ENCODE assay signal across 19 cellular contexts in the genomic region with DNA sequence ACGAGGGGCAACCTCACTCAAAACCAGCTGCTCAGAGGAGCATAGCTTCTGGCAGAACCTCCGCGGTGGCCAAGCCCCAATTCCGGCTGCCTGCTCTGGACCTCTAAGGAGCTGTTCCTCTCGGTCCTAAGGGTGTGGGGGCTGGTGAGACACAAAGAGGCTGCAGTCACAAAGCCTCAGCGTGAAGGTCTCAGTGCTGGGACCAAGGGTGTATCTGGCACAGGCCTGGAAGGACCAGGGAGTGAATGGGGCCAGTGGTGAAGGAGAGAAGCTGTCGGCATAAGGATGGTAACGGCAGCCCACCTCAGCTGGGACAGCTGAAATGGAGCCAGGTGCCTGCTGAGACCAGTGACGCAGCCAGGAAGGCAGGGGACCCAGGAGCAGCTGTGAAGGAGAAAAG. TPM values are rescaled to one million over a fixed set of nuclear protein-coding genes. Genes with fewer than 3 reads are reported as not detected.
DNase-seq lines count a peak whose midpoint lies in the region; ATAC-seq, FAIRE-seq and TF ChIP-seq lines count a peak whose summit lies in the region.
"Had no signal": no experiment of that assay in that cellular context is flagged by ENCODE, and none has a peak within 500 bp of the region (broad histone marks: within the 10 kb centered on the region; RNA-seq: fewer than 3 reads in every experiment).

No MANE protein-coding gene starts in this region.

- no peak overlapping the region; the same call in 1 of the 2 replicates for H3K4me2 ChIP-seq in HepG2 (ENCODE audit: low read depth, low read length)

- peaks cover 8% of the 10 kb centered on the region for H3K4me1 ChIP-seq in HepG2 (ENCODE audit: insufficient read depth, low read length)

- BruUV-seq in HepG2 (replicated peaks; lab: Mats Ljungman, UMichigan): no TSS peak

- no peak overlapping the region for H3K27ac ChIP-seq in HepG2 (ENCODE audit: extremely low read length, insufficient read depth, low read length)
- H3K27ac ChIP-seq: RWPE1 had no signal

- H4K20me1 ChIP-seq in HepG2 (ENCODE audit: insufficient read depth, low read length): no peaks in the 10 kb centered on the region

- in situ Hi-C loops in HepG2 (cut with HindIII; ENCODE audit: extremely low pct_ligation_motif_present, low pct_unique_long_range_greater_than_20kb): no loop called here

- no peaks in the 10 kb centered on the region for H3K79me2 ChIP-seq in HepG2 (ENCODE audit: insufficient read depth, low read length)

- WGBS in HepG2 (ENCODE audit: low lambda C conversion rate): 32% methylated on average over 9 of the region's 9 CpGs

- no peak for FAIRE-seq in HepG2 (lab: Jason Lieb, UNC)
- FAIRE-seq: GM12878, GM18507 had no signal

- intact Hi-C loops in left ventricle myocardium superior (cut with micrococcal nuclease): no loop called here
- intact Hi-C loops in Right ventricle myocardium inferior (cut with DNase I): no loop called here
- intact Hi-C loops in HepG2 (cut with micrococcal nuclease; ENCODE audit: unreplicated experiment): no loop called here

- no peak overlapping the region for H3K9ac ChIP-seq in HepG2 (ENCODE audit: insufficient read depth, low read depth, low read length)

- no peak for TF ChIP-seq RAD21 in HepG2 (CRISPR knock-in tag; IDR thresholded peaks at IDR 0.05)

- ATAC-seq in left ventricle myocardium superior: no peak
- no peak for ATAC-seq in Right ventricle myocardium inferior
- ATAC-seq in HepG2: no peak
- ATAC-seq in GM18520 (IDR thresholded peaks at IDR 0.05; ENCODE audit: unreplicated experiment): no peak
- ATAC-seq in HG03175 (IDR thresholded peaks at IDR 0.05; ENCODE audit: unreplicated experiment): no peak
- ATAC-seq: GM12878, HCT116 had no signal

- H3K4me3 ChIP-seq in HepG2 (replicated peaks in 1 of 3; ENCODE audit: insufficient read depth in 1 of 3, low read depth in 2 of 3, low read length in 3 of 3): peak overlapping the region in 1 of 3 experiments; percentile 23; a peak in 1 of 6 replicates
- H3K4me3 ChIP-seq: GM12878 had no signal

- TF ChIP-seq CTCF in HepG2 (CRISPR knock-in tag; IDR thresholded peaks at IDR 0.05): no peak

- H2AFZ ChIP-seq in HepG2 (ENCODE audit: low read length): no peak overlapping the region

- TF ChIP-seq EP300 in HepG2 (IDR thresholded peaks at IDR 0.05; ENCODE audit: low read depth in 2 of 2, low read length in 2 of 2) (no peak), HepG2 (CRISPR knock-in tag; IDR thresholded peaks at IDR 0.05; ENCODE audit: borderline replicate concordance) (no peak)

- DNase-seq in left ventricle myocardium superior (peak; percentile 5), Right ventricle myocardium inferior (ENCODE audit: missing footprints) (no peak), NCI-H345 treated with DMSO at 0.1 percent for 48 hours (lab: John Stamatoyannopoulos, UW; ENCODE audit: unreplicated experiment) (peak; percentile 1), HepG2 (ENCODE audit: low spot score) (no peak), SIG-M5 (lab: John Stamatoyannopoulos, UW) (no peak)
- DNase-seq: KG1, NCI-H1092 treated with DMSO at 0.1 percent for 48 hours, NCI-H1930, NCI-H526 had no signal

- CTCF ChIA-PET in HepG2 (lab: Yijun Ruan, JAX; ENCODE audit: low intra/inter-chr PET ratio, low total read pairs): no interaction called here

- TF ChIP-seq POLR2A in HepG2 (IDR thresholded peaks at IDR 0.05; ENCODE audit: insufficient read depth in 1 of 2, low read depth in 2 of 2, low read length in 2 of 2): no peak

- POLR2A ChIA-PET in HepG2 (lab: Yijun Ruan, JAX): no interaction called here

- no peaks in the 10 kb centered on the region for H3K36me3 ChIP-seq in HepG2 (replicated peaks in 1 of 2; ENCODE audit: control insufficient read depth in 1 of 2, insufficient read depth in 2 of 2, low read length in 2 of 2)

- no peaks in the 10 kb centered on the region for H3K9me3 ChIP-seq in HepG2 (ENCODE audit: low read length)

- H3K27me3 ChIP-seq in HepG2 (ENCODE audit: control insufficient read depth in 1 of 2, insufficient read depth in 2 of 2, low read length in 2 of 2): peaks cover 14 to 65% of the 10 kb centered on the region in 2 experiments; a peak in 4 of 5 replicates

RNA-seq across cellular contexts. Expression of a gene that starts 5.3 kb away (rescaled TPM):
- total RNA-seq in left ventricle myocardium superior (2.1 TPM), Right ventricle myocardium inferior (1.7 TPM), HepG2 (2016; rRNA removed; fragmentation: Illumina TruSeq; extraction: Trizol) (0.38 TPM in 1 of 2 replicates, not detected in the other)
- 0.20 TPM in 1 of 2 replicates, not detected in the other for total RNA-seq in HepG2 (2016; cell fraction: cytosol; rRNA removed; fragmentation: Illumina TruSeq; extraction: Trizol; ENCODE audit: low read depth)
- total RNA-seq in HepG2 (2016; cell fraction: insoluble cytoplasmic fraction; rRNA removed; fragmentation: Illumina TruSeq; extraction: Trizol): 0.09 TPM in 1 of 2 replicates, not detected in the other
- 0.25 TPM in 1 of 2 replicates, not detected in the other for total RNA-seq in HepG2 (2016; cell fraction: membrane; rRNA removed; fragmentation: Illumina TruSeq; extraction: Trizol)
- not detected in 2 replicates for total RNA-seq in HepG2 (2016; cell fraction: nucleus; rRNA removed; fragmentation: Illumina TruSeq; extraction: Trizol)
- 0.38 and 0.40 TPM in 2 replicates for polyA plus RNA-seq in HepG2 (2011; rRNA removed)
- polyA plus RNA-seq in HepG2 (2011; cell fraction: cytosol; rRNA removed): 0.43 and 0.62 TPM in 2 replicates
- 0.33 and 0.45 TPM in 2 replicates for polyA plus RNA-seq in HepG2 (2011; cell fraction: nucleus; rRNA removed)
- polyA plus RNA-seq in HepG2 (2012): 0.38 and 0.73 TPM in 2 replicates
- polyA plus RNA-seq in HepG2 (2016; cell fraction: cytosol; fragmentation: Illumina TruSeq; extraction: Trizol; ENCODE audit: low read depth): not detected in 2 replicates
- not detected in 2 replicates for polyA plus RNA-seq in HepG2 (2016; cell fraction: insoluble cytoplasmic fraction; fragmentation: Illumina TruSeq; extraction: Trizol; ENCODE audit: low read depth)
- 0.13 TPM in 1 of 2 replicates, not detected in the other for polyA plus RNA-seq in HepG2 (2016; cell fraction: membrane; fragmentation: Illumina TruSeq; extraction: Trizol; ENCODE audit: low read depth)
- polyA plus RNA-seq in HepG2 (2016; cell fraction: nucleus; fragmentation: Illumina TruSeq; extraction: Trizol; ENCODE audit: insufficient read depth, low read depth): not detected in 2 replicates
- polyA minus RNA-seq in HepG2 (2011; rRNA and poly(A)+ RNA removed; ENCODE audit: low replicate concordance): 0.32 TPM in 1 of 2 replicates, not detected in the other
- 0.69 and 1.3 TPM in 2 replicates for polyA minus RNA-seq in HepG2 (2011; cell fraction: cytosol; rRNA and poly(A)+ RNA removed)
- polyA minus RNA-seq in HepG2 (2011; cell fraction: nucleus; rRNA and poly(A)+ RNA removed): 0.37 and 1.3 TPM in 2 replicates
- total RNA-seq: M059J had no signal

RNA-seq across cellular contexts. Expression of a gene that starts 43.4 kb away (rescaled TPM):
- total RNA-seq in left ventricle myocardium superior (1,128 TPM), Right ventricle myocardium inferior (1,162 TPM), HepG2 (2016; rRNA removed; fragmentation: Illumina TruSeq; extraction: Trizol) (753 and 1,048 TPM in 2 replicates)
- 458 and 593 TPM in 2 replicates for total RNA-seq in HepG2 (2016; cell fraction: cytosol; rRNA removed; fragmentation: Illumina TruSeq; extraction: Trizol; ENCODE audit: low read depth)
- 792 and 1,109 TPM in 2 replicates for total RNA-seq in HepG2 (2016; cell fraction: insoluble cytoplasmic fraction; rRNA removed; fragmentation: Illumina TruSeq; extraction: Trizol)
- total RNA-seq in HepG2 (2016; cell fraction: membrane; rRNA removed; fragmentation: Illumina TruSeq; extraction: Trizol): 613 and 660 TPM in 2 replicates
- 219 and 249 TPM in 2 replicates for total RNA-seq in HepG2 (2016; cell fraction: nucleus; rRNA removed; fragmentation: Illumina TruSeq; extraction: Trizol)
- polyA plus RNA-seq in HepG2 (2011; rRNA removed): 301 and 305 TPM in 2 replicates
- polyA plus RNA-seq in HepG2 (2011; cell fraction: cytosol; rRNA removed): 507 and 666 TPM in 2 replicates
- 133 and 152 TPM in 2 replicates for polyA plus RNA-seq in HepG2 (2011; cell fraction: nucleus; rRNA removed)
- 451 and 767 TPM in 2 replicates for polyA plus RNA-seq in HepG2 (2012)
- 482 and 603 TPM in 2 replicates for polyA plus RNA-seq in HepG2 (2016; cell fraction: cytosol; fragmentation: Illumina TruSeq; extraction: Trizol; ENCODE audit: low read depth)
- polyA plus RNA-seq in HepG2 (2016; cell fraction: insoluble cytoplasmic fraction; fragmentation: Illumina TruSeq; extraction: Trizol; ENCODE audit: low read depth): 926 and 995 TPM in 2 replicates
- 496 and 594 TPM in 2 replicates for polyA plus RNA-seq in HepG2 (2016; cell fraction: membrane; fragmentation: Illumina TruSeq; extraction: Trizol; ENCODE audit: low read depth)
- 426 and 431 TPM in 2 replicates for polyA plus RNA-seq in HepG2 (2016; cell fraction: nucleus; fragmentation: Illumina TruSeq; extraction: Trizol; ENCODE audit: insufficient read depth, low read depth)
- polyA minus RNA-seq in HepG2 (2011; rRNA and poly(A)+ RNA removed; ENCODE audit: low replicate concordance): 68.8 and 71.4 TPM in 2 replicates
- polyA minus RNA-seq in HepG2 (2011; cell fraction: cytosol; rRNA and poly(A)+ RNA removed): 62.0 and 63.6 TPM in 2 replicates
- polyA minus RNA-seq in HepG2 (2011; cell fraction: nucleus; rRNA and poly(A)+ RNA removed): 23.6 and 38.7 TPM in 2 replicates

RNA-seq across cellular contexts. Expression of a gene that starts 43.7 kb away (rescaled TPM):
- total RNA-seq in left ventricle myocardium superior (2.7 TPM), Right ventricle myocardium inferior (3.9 TPM), HepG2 (2016; rRNA removed; fragmentation: Illumina TruSeq; extraction: Trizol) (11.0 and 16.0 TPM in 2 replicates)
- total RNA-seq in HepG2 (2016; cell fraction: cytosol; rRNA removed; fragmentation: Illumina TruSeq; extraction: Trizol; ENCODE audit: low read depth): 6.7 and 8.0 TPM in 2 replicates
- total RNA-seq in HepG2 (2016; cell fraction: insoluble cytoplasmic fraction; rRNA removed; fragmentation: Illumina TruSeq; extraction: Trizol): 10.1 and 16.2 TPM in 2 replicates
- 7.6 and 8.2 TPM in 2 replicates for total RNA-seq in HepG2 (2016; cell fraction: membrane; rRNA removed; fragmentation: Illumina TruSeq; extraction: Trizol)
- 15.9 and 16.6 TPM in 2 replicates for total RNA-seq in HepG2 (2016; cell fraction: nucleus; rRNA removed; fragmentation: Illumina TruSeq; extraction: Trizol)
- polyA plus RNA-seq in HepG2 (2011; rRNA removed): 6.5 and 11.5 TPM in 2 replicates
- polyA plus RNA-seq in HepG2 (2011; cell fraction: cytosol; rRNA removed): 4.1 and 4.4 TPM in 2 replicates
- 40.0 and 46.9 TPM in 2 replicates for polyA plus RNA-seq in HepG2 (2011; cell fraction: nucleus; rRNA removed)
- 7.4 and 8.9 TPM in 2 replicates for polyA plus RNA-seq in HepG2 (2012)
- polyA plus RNA-seq in HepG2 (2016; cell fraction: cytosol; fragmentation: Illumina TruSeq; extraction: Trizol; ENCODE audit: low read depth): 4.4 and 5.5 TPM in 2 replicates
- polyA plus RNA-seq in HepG2 (2016; cell fraction: insoluble cytoplasmic fraction; fragmentation: Illumina TruSeq; extraction: Trizol; ENCODE audit: low read depth): 8.5 and 12.2 TPM in 2 replicates
- 4.9 and 6.3 TPM in 2 replicates for polyA plus RNA-seq in HepG2 (2016; cell fraction: membrane; fragmentation: Illumina TruSeq; extraction: Trizol; ENCODE audit: low read depth)
- polyA plus RNA-seq in HepG2 (2016; cell fraction: nucleus; fragmentation: Illumina TruSeq; extraction: Trizol; ENCODE audit: insufficient read depth, low read depth): 33.7 and 41.8 TPM in 2 replicates
- 3.4 and 4.4 TPM in 2 replicates for polyA minus RNA-seq in HepG2 (2011; rRNA and poly(A)+ RNA removed; ENCODE audit: low replicate concordance)
- polyA minus RNA-seq in HepG2 (2011; cell fraction: cytosol; rRNA and poly(A)+ RNA removed): 1.4 TPM in 1 of 2 replicates, not detected in the other
- polyA minus RNA-seq in HepG2 (2011; cell fraction: nucleus; rRNA and poly(A)+ RNA removed): 11.8 and 15.5 TPM in 2 replicates

RNA-seq across cellular contexts. Expression of a gene that starts 54.6 kb away (rescaled TPM):
- not detected for total RNA-seq in left ventricle myocardium superior
- total RNA-seq in Right ventricle myocardium inferior: not detected
- total RNA-seq in HepG2 (2016; rRNA removed; fragmentation: Illumina TruSeq; extraction: Trizol): not detected in 2 replicates
- total RNA-seq in HepG2 (2016; cell fraction: cytosol; rRNA removed; fragmentation: Illumina TruSeq; extraction: Trizol; ENCODE audit: low read depth): not detected in 2 replicates
- not detected in 2 replicates for total RNA-seq in HepG2 (2016; cell fraction: insoluble cytoplasmic fraction; rRNA removed; fragmentation: Illumina TruSeq; extraction: Trizol)
- total RNA-seq in HepG2 (2016; cell fraction: membrane; rRNA removed; fragmentation: Illumina TruSeq; extraction: Trizol): not detected in 2 replicates
- total RNA-seq in HepG2 (2016; cell fraction: nucleus; rRNA removed; fragmentation: Illumina TruSeq; extraction: Trizol): not detected in 2 replicates
- not detected in 2 replicates for polyA plus RNA-seq in HepG2 (2011; rRNA removed)
- polyA plus RNA-seq in HepG2 (2011; cell fraction: cytosol; rRNA removed): 0.04 TPM in 1 of 2 replicates, not detected in the other
- not detected in 2 replicates for polyA plus RNA-seq in HepG2 (2011; cell fraction: nucleus; rRNA removed)
- polyA plus RNA-seq in HepG2 (2012): 0.05 TPM in 1 of 2 replicates, not detected in the other
- not detected in 2 replicates for polyA plus RNA-seq in HepG2 (2016; cell fraction: cytosol; fragmentation: Illumina TruSeq; extraction: Trizol; ENCODE audit: low read depth)
- polyA plus RNA-seq in HepG2 (2016; cell fraction: insoluble cytoplasmic fraction; fragmentation: Illumina TruSeq; extraction: Trizol; ENCODE audit: low read depth): not detected in 2 replicates
- not detected in 2 replicates for polyA plus RNA-seq in HepG2 (2016; cell fraction: membrane; fragmentation: Illumina TruSeq; extraction: Trizol; ENCODE audit: low read depth)
- polyA plus RNA-seq in HepG2 (2016; cell fraction: nucleus; fragmentation: Illumina TruSeq; extraction: Trizol; ENCODE audit: insufficient read depth, low read depth): not detected in 2 replicates
- polyA minus RNA-seq in HepG2 (2011; rRNA and poly(A)+ RNA removed; ENCODE audit: low replicate concordance): not detected in 2 replicates
- not detected in 2 replicates for polyA minus RNA-seq in HepG2 (2011; cell fraction: cytosol; rRNA and poly(A)+ RNA removed)
- not detected in 2 replicates for polyA minus RNA-seq in HepG2 (2011; cell fraction: nucleus; rRNA and poly(A)+ RNA removed)
- total RNA-seq: CD8-positive, alpha-beta memory T cell; GM12878; M059J had no signal
- polyA plus RNA-seq: AG04450; BJ; CD8-positive, alpha-beta memory T cell; GM12878 had no signal

RNA-seq across cellular contexts. Expression of a gene that starts 58.3 kb away (rescaled TPM):
- total RNA-seq in left ventricle myocardium superior (12.6 TPM), Right ventricle myocardium inferior (17.3 TPM), HepG2 (2016; rRNA removed; fragmentation: Illumina TruSeq; extraction: Trizol) (0.07 TPM in 1 of 2 replicates, not detected in the other)
- total RNA-seq in HepG2 (2016; cell fraction: cytosol; rRNA removed; fragmentation: Illumina TruSeq; extraction: Trizol; ENCODE audit: low read depth): not detected in 2 replicates
- 0.09 TPM in 1 of 2 replicates, not detected in the other for total RNA-seq in HepG2 (2016; cell fraction: insoluble cytoplasmic fraction; rRNA removed; fragmentation: Illumina TruSeq; extraction: Trizol)
- total RNA-seq in HepG2 (2016; cell fraction: membrane; rRNA removed; fragmentation: Illumina TruSeq; extraction: Trizol): not detected in 2 replicates
- total RNA-seq in HepG2 (2016; cell fraction: nucleus; rRNA removed; fragmentation: Illumina TruSeq; extraction: Trizol): 0.62 TPM in 1 of 2 replicates, not detected in the other
- 0.17 and 0.22 TPM in 2 replicates for polyA plus RNA-seq in HepG2 (2011; rRNA removed)
- 0.10 and 0.16 TPM in 2 replicates for polyA plus RNA-seq in HepG2 (2011; cell fraction: cytosol; rRNA removed)
- polyA plus RNA-seq in HepG2 (2011; cell fraction: nucleus; rRNA removed): 1.9 and 2.5 TPM in 2 replicates
- 0.21 and 0.29 TPM in 2 replicates for polyA plus RNA-seq in HepG2 (2012)
- polyA plus RNA-seq in HepG2 (2016; cell fraction: cytosol; fragmentation: Illumina TruSeq; extraction: Trizol; ENCODE audit: low read depth): 0.07 TPM in 1 of 2 replicates, not detected in the other
- polyA plus RNA-seq in HepG2 (2016; cell fraction: insoluble cytoplasmic fraction; fragmentation: Illumina TruSeq; extraction: Trizol; ENCODE audit: low read depth): not detected in 2 replicates
- not detected in 2 replicates for polyA plus RNA-seq in HepG2 (2016; cell fraction: membrane; fragmentation: Illumina TruSeq; extraction: Trizol; ENCODE audit: low read depth)
- 0.53 TPM in 1 of 2 replicates, not detected in the other for polyA plus RNA-seq in HepG2 (2016; cell fraction: nucleus; fragmentation: Illumina TruSeq; extraction: Trizol; ENCODE audit: insufficient read depth, low read depth)
- 0.12 TPM in 1 of 2 replicates, not detected in the other for polyA minus RNA-seq in HepG2 (2011; rRNA and poly(A)+ RNA removed; ENCODE audit: low replicate concordance)
- polyA minus RNA-seq in HepG2 (2011; cell fraction: cytosol; rRNA and poly(A)+ RNA removed): not detected in 2 replicates
- polyA minus RNA-seq in HepG2 (2011; cell fraction: nucleus; rRNA and poly(A)+ RNA removed): 0.25 and 0.26 TPM in 2 replicates
- total RNA-seq: M059J had no signal
- polyA plus RNA-seq: AG04450 had no signal

Comparison
In these comparisons a context has a peak if more than half of its experiments do, and no peak if none do; other contexts are left out.
1. DNase-seq: peak in left ventricle myocardium superior (single experiment) and NCI-H345 treated with DMSO at 0.1 percent for 48 hours (single experiment); none in Right ventricle myocardium inferior (single experiment), HepG2 (single experiment) and SIG-M5 (single experiment).